1 cellular context compared by ENCODE assay signal in genomic region chr1:171780583-171781166, GRCh38.
TF ChIP-seq lines count a peak whose summit lies in the region.

No MANE protein-coding gene starts in this region.

TF ChIP-seq in K562, 482 proteins besides CTCF, POLR2A, EP300 and RAD21 (continued from another document):
- TF ChIP-seq, protein P1, sequence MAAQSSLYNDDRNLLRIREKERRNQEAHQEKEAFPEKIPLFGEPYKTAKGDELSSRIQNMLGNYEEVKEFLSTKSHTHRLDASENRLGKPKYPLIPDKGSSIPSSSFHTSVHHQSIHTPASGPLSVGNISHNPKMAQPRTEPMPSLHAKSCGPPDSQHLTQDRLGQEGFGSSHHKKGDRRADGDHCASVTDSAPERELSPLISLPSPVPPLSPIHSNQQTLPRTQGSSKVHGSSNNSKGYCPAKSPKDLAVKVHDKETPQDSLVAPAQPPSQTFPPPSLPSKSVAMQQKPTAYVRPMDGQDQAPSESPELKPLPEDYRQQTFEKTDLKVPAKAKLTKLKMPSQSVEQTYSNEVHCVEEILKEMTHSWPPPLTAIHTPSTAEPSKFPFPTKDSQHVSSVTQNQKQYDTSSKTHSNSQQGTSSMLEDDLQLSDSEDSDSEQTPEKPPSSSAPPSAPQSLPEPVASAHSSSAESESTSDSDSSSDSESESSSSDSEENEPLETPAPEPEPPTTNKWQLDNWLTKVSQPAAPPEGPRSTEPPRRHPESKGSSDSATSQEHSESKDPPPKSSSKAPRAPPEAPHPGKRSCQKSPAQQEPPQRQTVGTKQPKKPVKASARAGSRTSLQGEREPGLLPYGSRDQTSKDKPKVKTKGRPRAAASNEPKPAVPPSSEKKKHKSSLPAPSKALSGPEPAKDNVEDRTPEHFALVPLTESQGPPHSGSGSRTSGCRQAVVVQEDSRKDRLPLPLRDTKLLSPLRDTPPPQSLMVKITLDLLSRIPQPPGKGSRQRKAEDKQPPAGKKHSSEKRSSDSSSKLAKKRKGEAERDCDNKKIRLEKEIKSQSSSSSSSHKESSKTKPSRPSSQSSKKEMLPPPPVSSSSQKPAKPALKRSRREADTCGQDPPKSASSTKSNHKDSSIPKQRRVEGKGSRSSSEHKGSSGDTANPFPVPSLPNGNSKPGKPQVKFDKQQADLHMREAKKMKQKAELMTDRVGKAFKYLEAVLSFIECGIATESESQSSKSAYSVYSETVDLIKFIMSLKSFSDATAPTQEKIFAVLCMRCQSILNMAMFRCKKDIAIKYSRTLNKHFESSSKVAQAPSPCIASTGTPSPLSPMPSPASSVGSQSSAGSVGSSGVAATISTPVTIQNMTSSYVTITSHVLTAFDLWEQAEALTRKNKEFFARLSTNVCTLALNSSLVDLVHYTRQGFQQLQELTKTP (IDR thresholded peaks at IDR 0.05; ENCODE audit: low read depth in 1 of 2, partially characterized antibody in 2 of 2): peak in 1 of 2 experiments; percentile 79
- TF ChIP-seq LARP7 (IDR thresholded peaks at IDR 0.05) (no peak), HMGN3 (IDR thresholded peaks at IDR 0.05; ENCODE audit: borderline replicate concordance, extremely low read depth, insufficient read length, low read depth, low read length) (no peak), ZNF766 (CRISPR knock-in tag; conservative IDR thresholded peaks at IDR 0.05) (no peak), POLR3G (IDR thresholded peaks at IDR 0.05; ENCODE audit: extremely low read depth, insufficient read length, insufficient replicate concordance) (no peak), ZNF644 (tag; IDR thresholded peaks at IDR 0.05; ENCODE audit: low read depth) (0 out of 2 replicates have a peak, but pooled peaks have one; percentile 32), ZNF589 (CRISPR knock-in tag; IDR thresholded peaks at IDR 0.05; ENCODE audit: low read depth) (peak; percentile 32; the same call in 1 of the 2 replicates), ZNF77 (CRISPR knock-in tag; IDR thresholded peaks at IDR 0.05) (no peak), CREB5 (CRISPR knock-in tag; IDR thresholded peaks at IDR 0.05) (no peak), SMARCA4 (IDR thresholded peaks at IDR 0.05) (peak; percentile 51), TAF9B (IDR thresholded peaks at IDR 0.05; ENCODE audit: partially characterized antibody) (peak; percentile 60), ARNT (IDR thresholded peaks at IDR 0.05) (peak; percentile 53 to 86; a peak in 2 of 4 replicates), BHLHE40 (IDR thresholded peaks at IDR 0.05; ENCODE audit: low read length) (no peak), ETV1 (tag; conservative IDR thresholded peaks at IDR 0.05; ENCODE audit: low read depth) (0 out of 2 replicates have a peak, but pooled peaks have one; percentile 38), SIX5 (IDR thresholded peaks at IDR 0.05; ENCODE audit: borderline replicate concordance in 1 of 2, insufficient read depth in 1 of 2, low read depth in 1 of 2, low read length in 2 of 2) (no peak), SMAD4 (CRISPR knock-in tag; conservative IDR thresholded peaks at IDR 0.05) (0 out of 2 replicates have a peak, but pooled peaks have one; percentile 19)
- TF ChIP-seq, protein P2, sequence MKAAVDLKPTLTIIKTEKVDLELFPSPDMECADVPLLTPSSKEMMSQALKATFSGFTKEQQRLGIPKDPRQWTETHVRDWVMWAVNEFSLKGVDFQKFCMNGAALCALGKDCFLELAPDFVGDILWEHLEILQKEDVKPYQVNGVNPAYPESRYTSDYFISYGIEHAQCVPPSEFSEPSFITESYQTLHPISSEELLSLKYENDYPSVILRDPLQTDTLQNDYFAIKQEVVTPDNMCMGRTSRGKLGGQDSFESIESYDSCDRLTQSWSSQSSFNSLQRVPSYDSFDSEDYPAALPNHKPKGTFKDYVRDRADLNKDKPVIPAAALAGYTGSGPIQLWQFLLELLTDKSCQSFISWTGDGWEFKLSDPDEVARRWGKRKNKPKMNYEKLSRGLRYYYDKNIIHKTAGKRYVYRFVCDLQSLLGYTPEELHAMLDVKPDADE (conservative IDR thresholded peaks at IDR 0.05; ENCODE audit: control insufficient read depth, low read depth, low read length): no peak
TF ChIP-seq in K562: peak in this region for 43.
